Comparison of ENCODE assay signal across 32 cellular contexts in the genomic region with DNA sequence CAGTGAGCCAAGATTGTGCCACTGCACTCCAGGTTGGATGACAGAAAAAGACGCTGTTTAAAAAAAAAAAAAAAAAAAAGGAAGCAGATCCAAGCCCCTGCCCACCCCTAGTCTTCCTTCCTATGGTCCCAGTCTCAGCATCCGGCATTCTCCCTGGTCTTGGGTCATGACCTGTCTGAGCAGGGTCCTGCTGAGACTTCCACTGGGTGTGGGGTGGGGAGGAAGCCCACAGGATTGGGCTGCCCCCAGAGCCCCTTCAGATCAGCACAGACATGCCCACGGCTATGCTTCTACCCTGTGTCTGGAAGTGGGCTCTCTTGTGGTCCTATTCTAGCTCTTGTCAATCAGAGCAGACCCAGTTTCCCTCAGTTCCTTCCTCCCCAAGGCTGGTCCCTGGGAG. TPM values are rescaled to one million over a fixed set of nuclear protein-coding genes. Genes with fewer than 3 reads are reported as not detected.
"Had no signal": no experiment of that assay in that cellular context is flagged by ENCODE, and none has a peak within 500 bp of the region (broad histone marks: within the 10 kb centered on the region; RNA-seq: fewer than 3 reads in every experiment).

No MANE protein-coding gene starts in this region.

- H3K4me3 Mint-ChIP-seq: activated CD4-positive, alpha-beta memory T cell treated with anti-CD3 and anti-CD28 coated beads, Interleukin-2, amount 10 ng/mL, durations not matched to agents 7 days and 5 days; activated CD4-positive, alpha-beta T cell treated with anti-CD3 and anti-CD28 coated beads, Interleukin-2, amount 10 ng/mL, durations not matched to agents 7 days and 5 days; activated naive CD4-positive, alpha-beta T cell treated with anti-CD3 and anti-CD28 coated beads for 36 hours; activated naive CD4-positive, alpha-beta T cell treated with anti-CD3 and anti-CD28 coated beads, Interleukin-2, amount 50 U/mL, for 24 hours; activated naive CD8-positive, alpha-beta T cell treated with anti-CD3 and anti-CD28 coated beads for 36 hours; activated naive CD8-positive, alpha-beta T cell treated with anti-CD3 and anti-CD28 coated beads, Interleukin-2, amount 50 U/mL, for 24 hours; activated T-helper 1 cell treated with anti-CD3 and anti-CD28 coated beads, Interleukin-12 subunit alpha, Interleukin-12 subunit beta, Interleukin-2, Interleukin-4 antibody, amounts not matched to agents 30 ng/mL and 10 ng/mL and 1 ng/mL, durations not matched to agents 14 hours and 24 hours and 36 hours; effector memory CD8-positive, alpha-beta T cell; T-helper 17 cell; T-helper 2 cell treated with Interferon-gamma antibody and Interleukin-4, amounts not matched to agents 5 μg/mL and 100 μg/mL, for 36 hours had no signal

- H3K27me3 ChIP-seq: adrenal gland, body of pancreas had no signal

- H3K36me3 ChIP-seq: adrenal gland, heart right ventricle had no signal

- H3K36me3 Mint-ChIP-seq: activated naive CD4-positive, alpha-beta T cell treated with anti-CD3 and anti-CD28 coated beads, Interleukin-2, amount 50 U/mL, for 24 hours; activated naive CD8-positive, alpha-beta T cell treated with anti-CD3 and anti-CD28 coated beads for 36 hours had no signal

- H3K4me3 ChIP-seq: adrenal gland, body of pancreas, heart right ventricle had no signal

- H3K4me1 Mint-ChIP-seq: activated naive CD4-positive, alpha-beta T cell treated with anti-CD3 and anti-CD28 coated beads, Interleukin-2, amount 50 U/mL, for 24 hours; activated naive CD8-positive, alpha-beta T cell treated with anti-CD3 and anti-CD28 coated beads for 36 hours had no signal

- H3K27ac Mint-ChIP-seq: activated CD4-positive, alpha-beta memory T cell treated with anti-CD3 and anti-CD28 coated beads, Interleukin-2, amount 10 ng/mL, durations not matched to agents 7 days and 5 days; activated CD4-positive, alpha-beta T cell treated with anti-CD3 and anti-CD28 coated beads, Interleukin-2, amount 10 ng/mL, durations not matched to agents 7 days and 5 days; activated naive CD4-positive, alpha-beta T cell treated with anti-CD3 and anti-CD28 coated beads for 36 hours; activated naive CD4-positive, alpha-beta T cell treated with anti-CD3 and anti-CD28 coated beads, Interleukin-2, amount 50 U/mL, for 24 hours; activated naive CD8-positive, alpha-beta T cell treated with anti-CD3 and anti-CD28 coated beads for 36 hours; activated naive CD8-positive, alpha-beta T cell treated with anti-CD3 and anti-CD28 coated beads, Interleukin-2, amount 50 U/mL, for 24 hours; activated T-helper 1 cell treated with anti-CD3 and anti-CD28 coated beads, Interleukin-12 subunit alpha, Interleukin-12 subunit beta, Interleukin-2, Interleukin-4 antibody, amounts not matched to agents 30 ng/mL and 10 ng/mL and 1 ng/mL, durations not matched to agents 14 hours and 24 hours and 36 hours; activated T-helper 2 cell treated with anti-CD3 and anti-CD28 coated beads, Interferon-gamma antibody, Interleukin-2, Interleukin-4, amounts not matched to agents 10 μg/mL and 5 μg/mL and 100 μg/mL, durations not matched to agents 14 hours and 24 hours and 36 hours; effector memory CD8-positive, alpha-beta T cell; T-helper 17 cell; T-helper 2 cell treated with Interferon-gamma antibody and Interleukin-4, amounts not matched to agents 5 μg/mL and 100 μg/mL, for 36 hours had no signal

- H3K27ac ChIP-seq: adrenal gland, body of pancreas, heart right ventricle had no signal

- H3K9me3 Mint-ChIP-seq: activated CD4-positive, alpha-beta memory T cell treated with anti-CD3 and anti-CD28 coated beads, Interleukin-2, amount 10 ng/mL, durations not matched to agents 7 days and 5 days; activated CD4-positive, alpha-beta T cell treated with anti-CD3 and anti-CD28 coated beads, Interleukin-2, amount 10 ng/mL, durations not matched to agents 7 days and 5 days; activated naive CD4-positive, alpha-beta T cell treated with anti-CD3 and anti-CD28 coated beads for 36 hours; activated naive CD4-positive, alpha-beta T cell treated with anti-CD3 and anti-CD28 coated beads, Interleukin-2, amount 50 U/mL, for 24 hours; activated naive CD8-positive, alpha-beta T cell treated with anti-CD3 and anti-CD28 coated beads for 36 hours; activated naive CD8-positive, alpha-beta T cell treated with anti-CD3 and anti-CD28 coated beads, Interleukin-2, amount 50 U/mL, for 24 hours; activated T-helper 1 cell treated with anti-CD3 and anti-CD28 coated beads, Interleukin-12 subunit alpha, Interleukin-12 subunit beta, Interleukin-2, Interleukin-4 antibody, amounts not matched to agents 30 ng/mL and 10 ng/mL and 1 ng/mL, durations not matched to agents 14 hours and 24 hours and 36 hours; activated T-helper 2 cell treated with anti-CD3 and anti-CD28 coated beads, Interferon-gamma antibody, Interleukin-2, Interleukin-4, amounts not matched to agents 10 μg/mL and 5 μg/mL and 100 μg/mL, durations not matched to agents 14 hours and 24 hours and 36 hours; effector memory CD8-positive, alpha-beta T cell; T-helper 2 cell treated with Interferon-gamma antibody and Interleukin-4, amounts not matched to agents 5 μg/mL and 100 μg/mL, for 36 hours had no signal

- H3K9me3 ChIP-seq: adrenal gland, body of pancreas, heart right ventricle had no signal

- ATAC-seq: activated naive CD8-positive, alpha-beta T cell treated with anti-CD3 and anti-CD28 coated beads, Interleukin-2, amount 50 U/mL, for 24 hours; body of pancreas; effector memory CD8-positive, alpha-beta T cell; esophagus mucosa; heart right ventricle; T-helper 17 cell had no signal

- FAIRE-seq: colon, frontal cortex had no signal

- DNase-seq: activated CD4-positive, alpha-beta memory T cell treated with anti-CD3 and anti-CD28 coated beads, Interleukin-2, amount 10 ng/mL, durations not matched to agents 7 days and 5 days; activated CD4-positive, alpha-beta T cell treated with anti-CD3 and anti-CD28 coated beads for 4 hours; activated CD4-positive, alpha-beta T cell treated with anti-CD3 and anti-CD28 coated beads, Interleukin-2, amount 10 ng/mL, durations not matched to agents 7 days and 5 days; activated CD4-positive, alpha-beta T cell treated with anti-CD3 and anti-CD28 coated beads, Interleukin-2, amount 50 U/mL, for 4 hours; activated CD4-positive, CD25-positive, alpha-beta regulatory T cell; activated CD4-positive, CD25-positive, alpha-beta regulatory T cell treated with anti-CD3 and anti-CD28 coated beads, Interleukin-2, amount 50 U/mL, for 72 hours; activated effector memory CD4-positive, alpha-beta T cell treated with anti-CD3 and anti-CD28 coated beads, Interleukin-2, amount 50 U/mL, for 16 hours; activated naive CD4-positive, alpha-beta T cell treated with anti-CD3 and anti-CD28 coated beads for 36 hours; activated naive CD8-positive, alpha-beta T cell treated with anti-CD3 and anti-CD28 coated beads for 36 hours; activated naive CD8-positive, alpha-beta T cell treated with anti-CD3 and anti-CD28 coated beads, Interleukin-2, amount 50 U/mL, for 24 hours; activated T-cell treated with anti-CD3 and anti-CD28 coated beads, Interleukin-2, amount 50 U/mL, for 48 hours; adrenal gland; amygdala; body of pancreas; caudate nucleus; cortex of kidney; dermis blood vessel endothelial cell; effector CD4-positive, alpha-beta T cell; effector memory CD8-positive, alpha-beta T cell; foreskin fibroblast; heart right ventricle; T-helper 1 cell; T-helper 17 cell; T1000 had no signal

RNA-seq across cellular contexts. Expression of a gene that starts 12.6 kb away (rescaled TPM):
- total RNA-seq: chondrocyte had no signal
